In genomic region chr21:33308586-33309490, GRCh38 we compare ENCODE assay signal across 8 cellular contexts. TPM values are rescaled to one million over a fixed set of nuclear protein-coding genes. Genes with fewer than 3 reads are reported as not detected.
A peak's percentile ranks its signal among the peaks of the same experiment; 100 is the strongest.
DNase-seq lines count a peak whose midpoint lies in the region; ATAC-seq and TF ChIP-seq lines count a peak whose summit lies in the region.

No MANE protein-coding gene starts in this region.

- ATAC-seq in GM21367 (IDR thresholded peaks at IDR 0.05; ENCODE audit: unreplicated experiment) (peak; percentile 72), HG03558 (IDR thresholded peaks at IDR 0.05; ENCODE audit: extremely low read depth, unreplicated experiment) (peak; percentile 42)
- ATAC-seq in stimulated activated memory B cell treated with anti-CD40 and anti-IgM and Interleukin-4, amounts not matched to agents 10 μg/mL and 1 μg/mL and 100 μg/mL, for 72 hours = peak; percentile 76

- no peaks in the 10 kb centered on the region for H3K36me3 Mint-ChIP-seq in stimulated activated memory B cell treated with anti-CD40 and anti-IgM and Interleukin-4, amounts not matched to agents 10 μg/mL and 1 μg/mL and 100 μg/mL, for 72 hours
- H3K36me3 Mint-ChIP-seq in glutamatergic neuron (ENCODE audit: unreplicated experiment) = peaks cover 20% of the 10 kb centered on the region

- peak overlapping the region; percentile 35 for H3K27ac Mint-ChIP-seq in stimulated activated memory B cell treated with anti-CD40 and anti-IgM and Interleukin-4, amounts not matched to agents 10 μg/mL and 1 μg/mL and 100 μg/mL, for 72 hours
- H3K27ac Mint-ChIP-seq in glutamatergic neuron (ENCODE audit: unreplicated experiment) = no peak overlapping the region

- no peaks in the 10 kb centered on the region for H3K27me3 Mint-ChIP-seq in stimulated activated memory B cell treated with anti-CD40 and anti-IgM and Interleukin-4, amounts not matched to agents 10 μg/mL and 1 μg/mL and 100 μg/mL, for 72 hours
- peaks cover 5% of the 10 kb centered on the region for H3K27me3 Mint-ChIP-seq in glutamatergic neuron (ENCODE audit: unreplicated experiment)

- TF ChIP-seq CTCF in GM10248 (IDR thresholded peaks at IDR 0.05; ENCODE audit: control extremely low read depth, extremely low read depth, low read depth, missing control alignments) (peak; percentile 19), glutamatergic neuron (IDR thresholded peaks at IDR 0.05; ENCODE audit: partially characterized antibody, unreplicated experiment) (no peak)

- peaks cover 16% of the 10 kb centered on the region for H3K4me1 Mint-ChIP-seq in stimulated activated memory B cell treated with anti-CD40 and anti-IgM and Interleukin-4, amounts not matched to agents 10 μg/mL and 1 μg/mL and 100 μg/mL, for 72 hours
- peaks cover 11% of the 10 kb centered on the region for H3K4me1 Mint-ChIP-seq in glutamatergic neuron (ENCODE audit: low read depth, unreplicated experiment)

- POLR2A ChIA-PET in GM10248 (lab: Yijun Ruan, JAX) = no interaction called here

- no peak for DNase-seq in GM10248 (ENCODE audit: extremely low spot score)
- peak; percentile 70 for DNase-seq in OCI-M1 (lab: John Stamatoyannopoulos, UW)
- no peak for DNase-seq in UCSD-AML1 (lab: John Stamatoyannopoulos, UW; ENCODE audit: unreplicated experiment)
- no peak for DNase-seq in glutamatergic neuron
- DNase-seq in SKM-1 treated with dmso at 0.1 percent for 144 hours (lab: John Stamatoyannopoulos, UW; ENCODE audit: unreplicated experiment) = no peak

- H3K4me3 Mint-ChIP-seq in stimulated activated memory B cell treated with anti-CD40 and anti-IgM and Interleukin-4, amounts not matched to agents 10 μg/mL and 1 μg/mL and 100 μg/mL, for 72 hours = no peak overlapping the region
- no peak overlapping the region for H3K4me3 Mint-ChIP-seq in glutamatergic neuron (ENCODE audit: unreplicated experiment)

- CTCF ChIA-PET in GM10248 (lab: Yijun Ruan, JAX) = interaction anchor here (1.0 to 2.4 kb wide), 6 partner anchors 10 to 112 kb away, joined by 3 to 5 read pairs (median 4); partner anchors contain the start of gene IFNAR1

- no peaks in the 10 kb centered on the region for H3K9me3 Mint-ChIP-seq in stimulated activated memory B cell treated with anti-CD40 and anti-IgM and Interleukin-4, amounts not matched to agents 10 μg/mL and 1 μg/mL and 100 μg/mL, for 72 hours
- H3K9me3 Mint-ChIP-seq in glutamatergic neuron (ENCODE audit: unreplicated experiment) = peaks cover 6% of the 10 kb centered on the region

RNA-seq across cellular contexts. Expression of gene IFNAR1, which starts 15.9 kb away (rescaled TPM):
- total RNA-seq in glutamatergic neuron (ENCODE audit: unreplicated experiment) = 17.7 TPM

RNA-seq across cellular contexts. Expression of gene IL10RB, which starts 42.7 kb away (rescaled TPM):
- 4.7 TPM for total RNA-seq in glutamatergic neuron (ENCODE audit: unreplicated experiment)
